In the genomic region with DNA sequence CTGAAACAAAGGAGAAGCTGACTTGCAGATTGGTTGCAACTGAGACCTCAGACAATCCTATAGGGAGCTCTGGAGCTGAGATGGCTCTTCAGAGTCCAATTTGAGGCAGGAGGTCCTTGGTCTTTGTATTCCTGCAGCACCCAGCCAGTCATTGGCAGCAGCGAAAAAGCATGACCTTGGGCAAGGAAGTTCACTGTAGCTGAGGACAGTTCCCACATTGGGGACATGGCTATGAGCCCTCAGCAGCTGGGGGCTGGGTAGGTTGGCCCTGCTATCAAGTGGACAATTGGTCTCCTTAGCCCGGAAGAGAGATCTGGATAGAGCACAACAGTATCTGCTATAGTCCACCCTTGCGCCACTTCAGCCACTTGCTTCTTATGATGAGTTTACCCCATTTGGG, we compare ENCODE assay signal across 26 cellular contexts.
"Had no signal": no experiment of that assay in that cellular context is flagged by ENCODE, and none has a peak within 500 bp of the region (broad histone marks: within the 10 kb centered on the region; RNA-seq: fewer than 3 reads in every experiment).

No MANE protein-coding gene starts in this region.

- DNase-seq: stimulated activated CD4-positive, alpha-beta T cell treated with anti-CD3 and anti-CD28 coated beads, Interleukin-2, amount 100 ng/mL, for 48 hours; stimulated activated CD4-positive, alpha-beta T cell treated with anti-CD3 and anti-CD28 coated beads, Interleukin-4, amount 100 ng/mL, for 1 hour; stimulated activated CD4-positive, alpha-beta T cell treated with anti-CD3 and anti-CD28 coated beads, Interleukin-4, amount 100 ng/mL, for 24 hours; stimulated activated CD4-positive, alpha-beta T cell treated with anti-CD3 and anti-CD28 coated beads, Interleukin-4, amount 100 ng/mL, for 4 hours; stimulated activated CD8-positive, alpha-beta memory T cell treated with anti-CD3 and anti-CD28 coated beads, Interleukin-4, amount 100 ng/mL, for 48 hours; stimulated activated naive B cell treated with anti-CD40 and anti-IgM and Interleukin-4, amounts not matched to agents 10 μg/mL and 1 μg/mL and 100 μg/mL, for 72 hours; stimulated activated naive CD4-positive, alpha-beta T cell; stimulated activated naive CD4-positive, alpha-beta T cell treated with Interleukin-2 at 50 U/mL for 16 hours; stimulated activated naive CD8-positive, alpha-beta T cell treated with anti-CD3 and anti-CD28 coated beads, Interleukin-15, amount 100 ng/mL, for 72 hours; stimulated activated naive CD8-positive, alpha-beta T cell treated with anti-CD3 and anti-CD28 coated beads, Interleukin-15, Interleukin-2, amounts not matched to agents 100 U/mL and 50 U/mL, for 24 hours; stomach; substantia nigra; testis; thyroid gland; tibial artery; transverse colon; trophoblast cell; upper lobe of left lung; upper lobe of right lung; uterus had no signal

- H3K4me3 ChIP-seq: stomach, suprapubic skin, testis, thoracic aorta, thyroid gland, tibial artery, tibial nerve, transverse colon, upper lobe of left lung, upper lobe of right lung, uterus, vagina had no signal

- H3K27me3 ChIP-seq: suprapubic skin, testis, thyroid gland, tibial artery, transverse colon, upper lobe of left lung, upper lobe of right lung, uterus, vagina had no signal

- H3K9me3 ChIP-seq: stomach, suprapubic skin, testis, thoracic aorta, thyroid gland, tibial artery, tibial nerve, transverse colon, upper lobe of left lung, upper lobe of right lung, uterus, vagina had no signal

- ATAC-seq: stimulated activated effector memory CD8-positive, alpha-beta T cell treated with anti-CD3 and anti-CD28 coated beads, Interleukin-12 subunit alpha, Interleukin-12 subunit beta, amount 100 ng/mL, for 72 hours; stimulated activated memory B cell treated with anti-CD40 and anti-IgM and Interleukin-4, amounts not matched to agents 10 μg/mL and 1 μg/mL and 100 μg/mL, for 72 hours; stimulated activated naive B cell treated with anti-CD40 and anti-IgM and Interleukin-4, amounts not matched to agents 10 μg/mL and 1 μg/mL and 100 μg/mL, for 72 hours; stimulated activated naive CD8-positive, alpha-beta T cell treated with anti-CD3 and anti-CD28 coated beads, Interleukin-15, amount 100 ng/mL, for 72 hours; stimulated activated naive CD8-positive, alpha-beta T cell treated with anti-CD3 and anti-CD28 coated beads, Interleukin-15, Interleukin-2, amounts not matched to agents 100 U/mL and 50 U/mL, for 24 hours; upper lobe of right lung had no signal

- H3K27ac ChIP-seq: stomach, suprapubic skin, testis, thoracic aorta, thyroid gland, tibial artery, tibial nerve, transverse colon, upper lobe of left lung, upper lobe of right lung, uterus, vagina had no signal

- H3K4me1 ChIP-seq: stomach, suprapubic skin, testis, thyroid gland, tibial nerve, transverse colon, upper lobe of left lung, upper lobe of right lung, uterus, vagina had no signal

- H3K36me3 ChIP-seq: stomach, suprapubic skin, thoracic aorta, thyroid gland, tibial artery, tibial nerve, transverse colon, upper lobe of left lung, upper lobe of right lung, uterus, vagina had no signal
